Comparison of ENCODE assay signal across 13 cellular contexts in genomic region chr1:238409191-238409846, GRCh38.
DNase-seq lines count a peak whose midpoint lies in the region; ATAC-seq, FAIRE-seq and TF ChIP-seq lines count a peak whose summit lies in the region.
"Had no signal": no experiment of that assay in that cellular context is flagged by ENCODE, and none has a peak within 500 bp of the region (broad histone marks: within the 10 kb centered on the region; RNA-seq: fewer than 3 reads in every experiment).

No MANE protein-coding gene starts in this region.

- no peaks in the 10 kb centered on the region for H3K9me3 ChIP-seq in breast epithelium
- no peaks in the 10 kb centered on the region for H3K9me3 ChIP-seq in SK-N-MC (ENCODE audit: low read depth, low read length)
- H3K9me3 ChIP-seq in HepG2 (ENCODE audit: low read length), result peaks cover 96% of the 10 kb centered on the region
- no peaks in the 10 kb centered on the region for H3K9me3 ChIP-seq in esophagus squamous epithelium
- H3K9me3 ChIP-seq: ascending aorta had no signal

- H3K4me1 Mint-ChIP-seq in MCF 10A (ENCODE audit: insufficient read depth, unreplicated experiment), result peaks cover 7% of the 10 kb centered on the region
- H3K4me1 Mint-ChIP-seq: memory B cell had no signal

- H3K27me3 ChIP-seq in breast epithelium (no peaks in the 10 kb centered on the region), HepG2 (ENCODE audit: control insufficient read depth in 1 of 2, insufficient read depth in 2 of 2, low read length in 2 of 2) (no peaks in the 10 kb centered on the region), esophagus squamous epithelium (no peaks in the 10 kb centered on the region)
- H3K27me3 ChIP-seq: ascending aorta had no signal

- H3K4me2 ChIP-seq in HepG2 (ENCODE audit: low read depth, low read length), result no peak overlapping the region

- H4K20me1 ChIP-seq in HepG2 (ENCODE audit: insufficient read depth, low read length), result no peaks in the 10 kb centered on the region

- H3K9me3 Mint-ChIP-seq in MCF 10A (ENCODE audit: unreplicated experiment), result no peaks in the 10 kb centered on the region
- H3K9me3 Mint-ChIP-seq: memory B cell had no signal

- TF ChIP-seq CTCF in MCF 10A (IDR thresholded peaks at IDR 0.05; ENCODE audit: unreplicated experiment) (no peak), breast epithelium (IDR thresholded peaks at IDR 0.05) (no peak), HepG2 (CRISPR knock-in tag; IDR thresholded peaks at IDR 0.05) (no peak), esophagus squamous epithelium (IDR thresholded peaks at IDR 0.05) (no peak)

- no peak overlapping the region for H2AFZ ChIP-seq in HepG2 (ENCODE audit: low read length)

- intact Hi-C loops in MCF 10A (cut with micrococcal nuclease) (no loop called here), breast epithelium (cut with DNase I; ENCODE audit: low total_unique reads) (no loop called here), HepG2 (cut with micrococcal nuclease; ENCODE audit: unreplicated experiment) (no loop called here), esophagus squamous epithelium (cut with DNase I) (no loop called here)

- no peak for TF ChIP-seq RAD21 in HepG2 (CRISPR knock-in tag; IDR thresholded peaks at IDR 0.05)

- H3K27ac Mint-ChIP-seq in MCF 10A (ENCODE audit: low read depth, unreplicated experiment), result peak overlapping the region; percentile 0
- H3K27ac Mint-ChIP-seq: memory B cell had no signal

- no peaks in the 10 kb centered on the region for H3K79me2 ChIP-seq in HepG2 (ENCODE audit: insufficient read depth, low read length)

- H3K4me3 Mint-ChIP-seq in MCF 10A (ENCODE audit: unreplicated experiment), result no peak overlapping the region
- H3K4me3 Mint-ChIP-seq: memory B cell had no signal

- WGBS in HepG2 (ENCODE audit: low lambda C conversion rate), result 0% methylated on average over 3 of the region's 3 CpGs
- WGBS in esophagus squamous epithelium, 2 donors, result 66 to 69% methylated on average over 3 of the region's 3 CpGs

- BruUV-seq in MCF 10A (replicated peaks; lab: Mats Ljungman, UMichigan), result no TSS peak
- BruUV-seq in HepG2 (replicated peaks; lab: Mats Ljungman, UMichigan), result no TSS peak

- ATAC-seq in HepG2 (no peak), HG03565 (IDR thresholded peaks at IDR 0.05; ENCODE audit: unreplicated experiment) (no peak)

- peak; percentile 66 for DNase-seq in MCF 10A (ENCODE audit: unreplicated experiment)
- DNase-seq in breast epithelium (ENCODE audit: low spot score in 2 of 2), result no peak
- DNase-seq in SK-N-MC (ENCODE audit: low read depth, low spot score), result no peak
- DNase-seq in fibroblast of peridontal ligament (ENCODE audit: extremely low read depth), result peak; percentile 99
- DNase-seq in smooth muscle cell of the brain vasculature (ENCODE audit: low read depth, low spot score), result peak; percentile 55
- no peak for DNase-seq in HepG2 (ENCODE audit: low spot score)
- DNase-seq in esophagus squamous epithelium (lab: John Stamatoyannopoulos, UW), result no peak
- DNase-seq: NCI-H1092 treated with DMSO at 0.1 percent for 48 hours, retina, T-helper 9 cell had no signal

- no peaks in the 10 kb centered on the region for H3K36me3 ChIP-seq in breast epithelium
- H3K36me3 ChIP-seq in SK-N-MC (ENCODE audit: insufficient read depth, low read length), result no peaks in the 10 kb centered on the region
- H3K36me3 ChIP-seq in HepG2 (replicated peaks in 1 of 2; ENCODE audit: control insufficient read depth in 1 of 2, insufficient read depth in 2 of 2, low read length in 2 of 2), result no peaks in the 10 kb centered on the region
- no peaks in the 10 kb centered on the region for H3K36me3 ChIP-seq in esophagus squamous epithelium
- H3K36me3 ChIP-seq: ascending aorta had no signal

- H3K4me3 ChIP-seq in breast epithelium (no peak overlapping the region), SK-N-MC (peak overlapping the region; percentile 63), HepG2 (replicated peaks in 1 of 3; ENCODE audit: insufficient read depth in 1 of 3, low read depth in 2 of 3, low read length in 3 of 3) (no peak overlapping the region), esophagus squamous epithelium (no peak overlapping the region)
- H3K4me3 ChIP-seq: ascending aorta had no signal

- TF ChIP-seq EP300 in HepG2 (IDR thresholded peaks at IDR 0.05; ENCODE audit: low read depth in 2 of 2, low read length in 2 of 2) (no peak), HepG2 (CRISPR knock-in tag; IDR thresholded peaks at IDR 0.05; ENCODE audit: borderline replicate concordance) (no peak)

- H3K27ac ChIP-seq in breast epithelium, result no peak overlapping the region
- H3K27ac ChIP-seq in SK-N-MC, result peak overlapping the region; percentile 73
- H3K27ac ChIP-seq in HepG2 (ENCODE audit: extremely low read length, insufficient read depth, low read length), result no peak overlapping the region
- H3K27ac ChIP-seq in esophagus squamous epithelium, result no peak overlapping the region
- H3K27ac ChIP-seq: ascending aorta had no signal

- POLR2A ChIA-PET in MCF 10A (lab: Yijun Ruan, JAX), result no interaction called here
- POLR2A ChIA-PET in HepG2 (lab: Yijun Ruan, JAX), result no interaction called here

- H3K9ac ChIP-seq in SK-N-MC (ENCODE audit: insufficient read length) (no peak overlapping the region), HepG2 (ENCODE audit: insufficient read depth, low read depth, low read length) (no peak overlapping the region)

- no peaks in the 10 kb centered on the region for H3K27me3 Mint-ChIP-seq in MCF 10A (ENCODE audit: insufficient read depth, unreplicated experiment)
- H3K27me3 Mint-ChIP-seq: memory B cell had no signal

- in situ Hi-C loops in HepG2 (cut with HindIII; ENCODE audit: extremely low pct_ligation_motif_present, low pct_unique_long_range_greater_than_20kb), result no loop called here

- no peak for FAIRE-seq in HepG2 (lab: Jason Lieb, UNC)

- CTCF ChIA-PET in MCF 10A (lab: Yijun Ruan, JAX), result interaction anchor here (0.6 to 1.1 kb wide), 2 partner anchors 9 to 976 kb away, joined by 3 read pairs; no protein-coding TSS in a partner anchor
- CTCF ChIA-PET in HepG2 (lab: Yijun Ruan, JAX; ENCODE audit: low intra/inter-chr PET ratio, low total read pairs), result no interaction called here

- H3K4me1 ChIP-seq in breast epithelium, result no peaks in the 10 kb centered on the region
- H3K4me1 ChIP-seq in HepG2 (ENCODE audit: insufficient read depth, low read length), result no peaks in the 10 kb centered on the region
- no peaks in the 10 kb centered on the region for H3K4me1 ChIP-seq in esophagus squamous epithelium
- H3K4me1 ChIP-seq: ascending aorta had no signal

- no peaks in the 10 kb centered on the region for H3K36me3 Mint-ChIP-seq in MCF 10A (ENCODE audit: insufficient read depth, unreplicated experiment)
- H3K36me3 Mint-ChIP-seq: memory B cell had no signal

- TF ChIP-seq POLR2A in breast epithelium (IDR thresholded peaks at IDR 0.05), result no peak
- no peak for TF ChIP-seq POLR2A in HepG2 (IDR thresholded peaks at IDR 0.05; ENCODE audit: insufficient read depth in 1 of 2, low read depth in 2 of 2, low read length in 2 of 2)
- no peak for TF ChIP-seq POLR2A in esophagus squamous epithelium (IDR thresholded peaks at IDR 0.05)

TF ChIP-seq in HepG2, 621 proteins besides CTCF, POLR2A, EP300 and RAD21:
- no peak for TF ChIP-seq ZFP36L2 (CRISPR knock-in tag; IDR thresholded peaks at IDR 0.05)
- TF ChIP-seq ZBTB2 (CRISPR knock-in tag; IDR thresholded peaks at IDR 0.05; ENCODE audit: low read depth), result no peak
- TF ChIP-seq CAMTA2 (CRISPR knock-in tag; IDR thresholded peaks at IDR 0.05; ENCODE audit: borderline replicate concordance), result no peak
- no peak for TF ChIP-seq DDIT3 (CRISPR knock-in tag; IDR thresholded peaks at IDR 0.05)
- TF ChIP-seq NR2C2 (CRISPR knock-in tag; IDR thresholded peaks at IDR 0.05; ENCODE audit: borderline replicate concordance), result no peak
- no peak for TF ChIP-seq SKI (IDR thresholded peaks at IDR 0.05; ENCODE audit: partially characterized antibody)
- TF ChIP-seq ZNF280B (CRISPR knock-in tag; IDR thresholded peaks at IDR 0.05; ENCODE audit: borderline replicate concordance), result no peak
- no peak for TF ChIP-seq TCF7L2 (IDR thresholded peaks at IDR 0.05; ENCODE audit: low read depth, low read length)
- TF ChIP-seq ZNF576 (CRISPR knock-in tag; IDR thresholded peaks at IDR 0.05), result no peak
- TF ChIP-seq ZNF570 (CRISPR knock-in tag; IDR thresholded peaks at IDR 0.05; ENCODE audit: borderline replicate concordance), result no peak
TF ChIP-seq in HepG2: peak in this region for 0.

Comparison
In these comparisons a context has a peak if more than half of its experiments do, and no peak if none do; other contexts are left out.
1. DNase-seq: peak in MCF 10A (single experiment), fibroblast of peridontal ligament (single experiment) and smooth muscle cell of the brain vasculature (single experiment); none in breast epithelium (0 of 2), SK-N-MC (single experiment), HepG2 (single experiment) and esophagus squamous epithelium (single experiment).